In the genomic region with DNA sequence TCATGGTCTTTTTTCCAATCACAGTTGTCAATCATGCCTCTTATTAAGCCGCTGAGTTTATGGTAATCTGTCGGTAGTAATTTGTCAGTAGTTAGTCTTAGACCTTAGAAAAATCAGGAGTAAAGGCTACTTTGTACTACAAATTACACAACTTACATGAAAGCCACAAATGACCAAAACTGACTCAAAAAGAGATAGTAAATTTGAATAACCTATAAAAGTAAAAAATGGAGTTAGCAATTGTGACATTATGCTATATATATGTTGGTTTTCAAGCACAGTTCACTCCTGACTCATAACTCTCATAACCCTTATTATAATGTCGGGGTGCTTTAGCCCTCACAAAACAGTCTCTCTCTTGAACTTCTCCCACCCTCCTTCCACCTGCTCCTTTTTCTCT, we compare ENCODE assay signal across 27 cellular contexts.
DNase-seq lines count a peak whose midpoint lies in the region; ATAC-seq, FAIRE-seq and TF ChIP-seq lines count a peak whose summit lies in the region.
"Had no signal": no experiment of that assay in that cellular context is flagged by ENCODE, and none has a peak within 500 bp of the region (broad histone marks: within the 10 kb centered on the region; RNA-seq: fewer than 3 reads in every experiment).

No MANE protein-coding gene starts in this region.

- no peak overlapping the region for H3K4me3 Mint-ChIP-seq in activated T-cell treated with anti-CD3 and anti-CD28 coated beads, Interleukin-2, amount 50 U/mL, for 72 hours
- H3K4me3 Mint-ChIP-seq in stimulated activated memory B cell treated with anti-CD40 and anti-IgM and Interleukin-4, amounts not matched to agents 10 μg/mL and 1 μg/mL and 100 μg/mL, for 72 hours: no peak overlapping the region
- H3K4me3 Mint-ChIP-seq: CD4-positive, CD25-positive, alpha-beta regulatory T cell; H9 had no signal

- intact Hi-C loops in GM12878 (cut with micrococcal nuclease; ENCODE audit: unreplicated experiment): no loop called here

- no peak overlapping the region for H3K9ac ChIP-seq in GM12878 (ENCODE audit: control insufficient read depth, insufficient read depth, low read length)

- H3K36me3 ChIP-seq in GM12878 (ENCODE audit: control insufficient read depth in 2 of 2, insufficient read depth in 2 of 2, low read length in 1 of 2): no peaks in the 10 kb centered on the region
- H3K36me3 ChIP-seq: MG63, SJCRH30 had no signal

- no peak for FAIRE-seq in GM12878 (lab: Jason Lieb, UNC)
- FAIRE-seq: G401.6, GM12891, GM19239 had no signal

- no peak for TF ChIP-seq EP300 in GM12878 (IDR thresholded peaks at IDR 0.05; ENCODE audit: borderline replicate concordance in 1 of 2, control insufficient read depth in 1 of 2, low read depth in 2 of 2, low read length in 2 of 2)

- no TSS peak for BruUV-seq in GM12878 (replicated peaks; lab: Mats Ljungman, UMichigan)

- TF ChIP-seq RAD21 in GM12878 (IDR thresholded peaks at IDR 0.05; ENCODE audit: insufficient read depth, low read depth, low read length): no peak

- ATAC-seq in activated T-cell treated with anti-CD3 and anti-CD28 coated beads, Interleukin-2, amount 50 U/mL, for 72 hours (replicated peaks in 1 of 2): peak; percentile 78 to 83
- ATAC-seq in GM12878 (no peak), HG03439 (IDR thresholded peaks at IDR 0.05; ENCODE audit: unreplicated experiment) (no peak)
- peak; percentile 44 for ATAC-seq in stimulated activated memory B cell treated with anti-CD40 and anti-IgM and Interleukin-4, amounts not matched to agents 10 μg/mL and 1 μg/mL and 100 μg/mL, for 72 hours
- ATAC-seq: Right ventricle myocardium inferior, SK-N-SH treated with all-trans-retinoic acid at 6 μM for 48 hours had no signal

- no peak for DNase-seq in activated T-cell treated with anti-CD3 and anti-CD28 coated beads, Interleukin-2, amount 50 U/mL, for 72 hours
- DNase-seq in activated T-cell treated with anti-CD3 and anti-CD28 coated beads, Interleukin-2, amount 50 U/mL, for 48 hours: no peak
- DNase-seq in GM13976 (ENCODE audit: low spot score) (peak; percentile 51), GM12878 (ENCODE audit: low read depth, low spot score) (no peak), C1 segment of cervical spinal cord (lab: John Stamatoyannopoulos, UW) (no peak)
- no peak for DNase-seq in central memory CD4-positive, alpha-beta T cell
- DNase-seq: CD4-positive, CD25-positive, alpha-beta regulatory T cell; H9; IMR-90; KG1; MG63; NCI-H1105 treated with DMSO at 0.1 percent for 48 hours; NCI-H146; NCI-H1930; NCI-H446; NCI-H526; NCI-H82; NK-92 treated with Interleukin-12 subunit alpha and Interleukin-12 subunit beta, amount 100 ng/mL, for 24 hours; PC-9; SJCRH30 had no signal

- H3K9me3 ChIP-seq in GM12878 (replicated peaks; ENCODE audit: control insufficient read depth, insufficient read depth, low read length): no peaks in the 10 kb centered on the region; the same call in 2 of the 3 replicates
- H3K9me3 ChIP-seq: SJCRH30 had no signal

- no peak for TF ChIP-seq POLR2A in GM12878 (IDR thresholded peaks at IDR 0.05; ENCODE audit: low read depth, low read length)

- no peak overlapping the region for H3K4me3 ChIP-seq in GM12878
- H3K4me3 ChIP-seq: MG63, PC-9, SJCRH30 had no signal

- no peaks in the 10 kb centered on the region for H3K4me1 ChIP-seq in GM12878 (ENCODE audit: control insufficient read depth, insufficient read depth, low read length)
- H3K4me1 ChIP-seq: SJCRH30 had no signal

- no peaks in the 10 kb centered on the region for H4K20me1 ChIP-seq in GM12878 (ENCODE audit: control insufficient read depth, insufficient read depth)

- peaks cover 5% of the 10 kb centered on the region for H3K4me1 Mint-ChIP-seq in activated T-cell treated with anti-CD3 and anti-CD28 coated beads, Interleukin-2, amount 50 U/mL, for 72 hours (ENCODE audit: low read depth)
- peaks cover 11% of the 10 kb centered on the region for H3K4me1 Mint-ChIP-seq in stimulated activated memory B cell treated with anti-CD40 and anti-IgM and Interleukin-4, amounts not matched to agents 10 μg/mL and 1 μg/mL and 100 μg/mL, for 72 hours

- in situ Hi-C loops in GM13976 (cut with MboI; ENCODE audit: low sequenced_read_pairs, unreplicated experiment) (loop anchor here (25.0 kb wide), 1 partner anchor 786 kb away; no protein-coding TSS in a partner anchor), GM12878 (cut with MboI) (no loop called here)

- no peaks in the 10 kb centered on the region for H3K36me3 Mint-ChIP-seq in activated T-cell treated with anti-CD3 and anti-CD28 coated beads, Interleukin-2, amount 50 U/mL, for 72 hours (ENCODE audit: insufficient read depth in 2 of 2)
- no peaks in the 10 kb centered on the region for H3K36me3 Mint-ChIP-seq in stimulated activated memory B cell treated with anti-CD40 and anti-IgM and Interleukin-4, amounts not matched to agents 10 μg/mL and 1 μg/mL and 100 μg/mL, for 72 hours
- H3K36me3 Mint-ChIP-seq: CD4-positive, CD25-positive, alpha-beta regulatory T cell had no signal

- SMC1A ChIA-PET in GM12878 (lab: Charles Lee; ENCODE audit: uncharacterized antibody, unreplicated experiment): no interaction called here

- TF ChIP-seq CTCF in GM13976 (IDR thresholded peaks at IDR 0.05; ENCODE audit: borderline replicate concordance, control extremely low read depth, extremely low read depth, insufficient read depth, missing control alignments): no peak
- TF ChIP-seq CTCF in GM12878 (IDR thresholded peaks at IDR 0.05 in 2 of 3, conservative IDR thresholded peaks at IDR 0.05 in 1 of 3; ENCODE audit: control insufficient read depth in 2 of 3, extremely low read depth in 1 of 3, insufficient read depth in 1 of 3, low read depth in 3 of 3, low read length in 3 of 3): no peak

- peaks cover 30% of the 10 kb centered on the region for H3K27me3 Mint-ChIP-seq in activated T-cell treated with anti-CD3 and anti-CD28 coated beads, Interleukin-2, amount 50 U/mL, for 72 hours (ENCODE audit: low read depth)
- H3K27me3 Mint-ChIP-seq in stimulated activated memory B cell treated with anti-CD40 and anti-IgM and Interleukin-4, amounts not matched to agents 10 μg/mL and 1 μg/mL and 100 μg/mL, for 72 hours: peaks cover 26% of the 10 kb centered on the region

- no peak overlapping the region for H2AFZ ChIP-seq in GM12878 (ENCODE audit: control insufficient read depth, low read depth, low read length)
- H2AFZ ChIP-seq: PC-9 had no signal

- H3K79me2 ChIP-seq in GM12878 (ENCODE audit: control insufficient read depth, insufficient read depth, low read length): no peaks in the 10 kb centered on the region

- POLR2A ChIA-PET in GM12878 (lab: Charles Lee): no interaction called here

- no peak overlapping the region for H3K27ac ChIP-seq in GM12878 (ENCODE audit: control insufficient read depth, insufficient read depth)
- H3K27ac ChIP-seq: PC-9, SJCRH30 had no signal

- CTCF ChIA-PET in GM12878 (lab: Yijun Ruan, JAX): no interaction called here

- RAD21 ChIA-PET in GM12878 (lab: Charles Lee; ENCODE audit: unreplicated experiment): no interaction called here

- H3K27ac Mint-ChIP-seq in activated T-cell treated with anti-CD3 and anti-CD28 coated beads, Interleukin-2, amount 50 U/mL, for 72 hours: no peak overlapping the region
- H3K27ac Mint-ChIP-seq in stimulated activated memory B cell treated with anti-CD40 and anti-IgM and Interleukin-4, amounts not matched to agents 10 μg/mL and 1 μg/mL and 100 μg/mL, for 72 hours: no peak overlapping the region

- no peaks in the 10 kb centered on the region; a peak in 1 of 4 replicates for H3K27me3 ChIP-seq in GM12878 (replicated peaks in 1 of 2; ENCODE audit: control insufficient read depth in 2 of 2, insufficient read depth in 2 of 2, low read length in 1 of 2)
- H3K27me3 ChIP-seq: MG63, SJCRH30 had no signal

- peaks cover 0 to 3% of the 10 kb centered on the region in 2 donors for H3K9me3 Mint-ChIP-seq in activated T-cell treated with anti-CD3 and anti-CD28 coated beads, Interleukin-2, amount 50 U/mL, for 72 hours
- H3K9me3 Mint-ChIP-seq in stimulated activated memory B cell treated with anti-CD40 and anti-IgM and Interleukin-4, amounts not matched to agents 10 μg/mL and 1 μg/mL and 100 μg/mL, for 72 hours: peaks cover 4% of the 10 kb centered on the region

- WGBS in GM12878 (ENCODE audit: insufficient coverage, insufficient replicate concordance, low lambda C conversion rate, missing lambda C conversion rate): 2% methylated on average over 3 of the region's 3 CpGs

- no peak overlapping the region for H3K4me2 ChIP-seq in GM12878 (ENCODE audit: control insufficient read depth, insufficient read depth)
- H3K4me2 ChIP-seq: PC-9 had no signal

TF ChIP-seq in GM12878, 131 proteins besides CTCF, POLR2A, EP300 and RAD21:
- TF ChIP-seq RUNX3 (IDR thresholded peaks at IDR 0.05; ENCODE audit: low read length) (peak; percentile 75), MEF2A (IDR thresholded peaks at IDR 0.05; ENCODE audit: insufficient read depth, low read depth, low read length) (peak; percentile 77), ZNF384 (IDR thresholded peaks at IDR 0.05; ENCODE audit: borderline replicate concordance, low read depth, low read length) (no peak), POLR2AphosphoS2 (IDR thresholded peaks at IDR 0.05; ENCODE audit: low read depth, low read length) (no peak), MEF2B (IDR thresholded peaks at IDR 0.05; ENCODE audit: partially characterized antibody, poor library complexity, severe bottlenecking) (peak; percentile 30), ATF2 (IDR thresholded peaks at IDR 0.05; ENCODE audit: low read length) (peak; percentile 72; the same call in 1 of the 2 replicates), BCL11A (IDR thresholded peaks at IDR 0.05; ENCODE audit: low read depth, low read length) (0 out of 2 replicates have a peak, but pooled peaks have one; percentile 8), NFIC (IDR thresholded peaks at IDR 0.05; ENCODE audit: low read depth, low read length) (peak; percentile 30; the same call in 1 of the 2 replicates), ZNF217 (IDR thresholded peaks at IDR 0.05) (0 out of 2 replicates have a peak, but pooled peaks have one; percentile 38), JUNB (IDR thresholded peaks at IDR 0.05) (peak; percentile 79)

Comparison
In these comparisons a context has a peak if more than half of its experiments do, and no peak if none do; other contexts are left out.
1. ATAC-seq: peak in activated T-cell treated with anti-CD3 and anti-CD28 coated beads, Interleukin-2, amount 50 U/mL, for 72 hours (2 of 2) and stimulated activated memory B cell treated with anti-CD40 and anti-IgM and Interleukin-4, amounts not matched to agents 10 μg/mL and 1 μg/mL and 100 μg/mL, for 72 hours (single experiment); none in GM12878 (single experiment) and HG03439 (single experiment).